22 cellular contexts compared by ENCODE assay signal in the genomic region with DNA sequence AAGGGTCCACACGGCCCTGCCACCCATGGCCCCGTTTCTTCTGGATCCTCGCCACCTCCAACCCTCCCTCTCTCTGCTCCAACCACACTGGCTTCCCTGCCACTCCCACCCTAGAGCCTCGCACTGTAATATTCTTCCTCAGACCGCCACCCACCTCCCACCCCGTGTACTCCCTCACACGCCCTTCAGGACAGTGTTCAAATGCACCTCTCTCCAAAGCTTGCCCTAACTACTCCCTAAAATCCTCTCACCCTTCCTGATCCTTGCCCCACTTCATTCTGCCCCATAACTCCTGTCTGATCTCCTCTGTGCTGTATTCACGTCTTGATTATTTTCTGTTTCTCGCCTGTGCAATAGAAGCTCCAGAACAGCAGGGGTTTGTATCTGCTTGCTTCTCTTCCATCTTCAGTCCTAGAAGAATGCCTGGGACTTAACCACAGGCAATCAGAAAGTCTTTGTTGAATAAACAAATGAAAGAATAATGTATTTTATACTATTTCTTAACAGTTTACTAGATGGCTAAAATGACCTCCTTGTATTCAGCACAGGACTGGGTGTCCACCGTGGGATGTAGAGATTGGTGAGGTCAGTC. TPM values are rescaled to one million over a fixed set of nuclear protein-coding genes. Genes with fewer than 3 reads are reported as not detected.
DNase-seq lines count a peak whose midpoint lies in the region; ATAC-seq and TF ChIP-seq lines count a peak whose summit lies in the region.
"Had no signal": no experiment of that assay in that cellular context is flagged by ENCODE, and none has a peak within 500 bp of the region (broad histone marks: within the 10 kb centered on the region; RNA-seq: fewer than 3 reads in every experiment).

No MANE protein-coding gene starts in this region.

- no peak for ATAC-seq in HG03135 (IDR thresholded peaks at IDR 0.05; ENCODE audit: unreplicated experiment)
- ATAC-seq: activated CD8-positive, alpha-beta memory T cell treated with anti-CD3 and anti-CD28 coated beads, Interleukin-2, amount 10 ng/mL, durations not matched to agents 7 days and 5 days; naive thymus-derived CD4-positive, alpha-beta T cell had no signal

- DNase-seq in MCF 10A (ENCODE audit: unreplicated experiment), result no peak
- DNase-seq in breast epithelium (ENCODE audit: low spot score in 2 of 2), result no peak
- DNase-seq in brain microvascular endothelial cell, result no peak
- no peak for DNase-seq in fibroblast of the aortic adventitia (ENCODE audit: low read depth)
- no peak for DNase-seq in testis
- DNase-seq in activated naive CD4-positive, alpha-beta T cell treated with Interleukin-2 at 50 U/mL for 16 hours, result no peak
- DNase-seq in cortex of kidney (lab: John Stamatoyannopoulos, UW), result no peak
- DNase-seq: activated CD4-positive, alpha-beta T cell treated with anti-CD3 and anti-CD28 coated beads, Interleukin-2, amount 10 ng/mL, durations not matched to agents 7 days and 5 days; activated CD8-positive, alpha-beta memory T cell treated with anti-CD3 and anti-CD28 coated beads, Interleukin-2, amount 10 ng/mL, durations not matched to agents 7 days and 5 days; activated naive CD4-positive, alpha-beta T cell treated with anti-CD3 and anti-CD28 coated beads, Interleukin-2, amount 50 U/mL, for 16 hours; aorta; CD4-positive, alpha-beta memory T cell; left cardiac atrium; naive thymus-derived CD4-positive, alpha-beta T cell; NCI-H82; occipital lobe; SHP77; small intestine; T-helper 9 cell had no signal

- peak overlapping the region in 1 of 2 donors; percentile 36 for H3K27ac ChIP-seq in breast epithelium
- peak overlapping the region; percentile 80 for H3K27ac ChIP-seq in brain microvascular endothelial cell
- peak overlapping the region; percentile 53 to 67 for H3K27ac ChIP-seq in testis
- H3K27ac ChIP-seq: 22Rv1, thoracic aorta had no signal

- H3K4me3 ChIP-seq in breast epithelium (peak overlapping the region in 1 of 3 donors; percentile 3), brain microvascular endothelial cell (ENCODE audit: low read depth, low read length) (no peak overlapping the region), fibroblast of the aortic adventitia (ENCODE audit: low read depth, low read length) (peak overlapping the region; percentile 51), testis (no peak overlapping the region)
- H3K4me3 ChIP-seq: thoracic aorta had no signal

- H3K9me3 ChIP-seq in breast epithelium (no peaks in the 10 kb centered on the region), testis (no peaks in the 10 kb centered on the region)
- H3K9me3 ChIP-seq: thoracic aorta had no signal

- POLR2A ChIA-PET in MCF 10A (lab: Yijun Ruan, JAX), result interaction anchor here (1.0 kb wide), 1 partner anchor 9 kb away, joined by 3 read pairs; no protein-coding TSS in a partner anchor

- TF ChIP-seq CTCF in MCF 10A (IDR thresholded peaks at IDR 0.05; ENCODE audit: unreplicated experiment), result no peak
- no peak for TF ChIP-seq CTCF in breast epithelium (IDR thresholded peaks at IDR 0.05)
- TF ChIP-seq CTCF in brain microvascular endothelial cell (IDR thresholded peaks at IDR 0.05; ENCODE audit: low read depth, low read length, missing control alignments), result no peak
- no peak for TF ChIP-seq CTCF in fibroblast of the aortic adventitia (IDR thresholded peaks at IDR 0.05; ENCODE audit: insufficient read depth, low read length)
- no peak for TF ChIP-seq CTCF in testis (IDR thresholded peaks at IDR 0.05)

- H3K4me1 ChIP-seq in breast epithelium (no peaks in the 10 kb centered on the region), testis (peaks cover 35% of the 10 kb centered on the region)

- H3K4me3 Mint-ChIP-seq in MCF 10A (ENCODE audit: unreplicated experiment), result peak overlapping the region; percentile 41
- H3K4me3 Mint-ChIP-seq: activated CD4-positive, alpha-beta T cell treated with anti-CD3 and anti-CD28 coated beads, Interleukin-2, amount 10 ng/mL, durations not matched to agents 7 days and 5 days; activated CD8-positive, alpha-beta memory T cell treated with anti-CD3 and anti-CD28 coated beads, Interleukin-2, amount 10 ng/mL, durations not matched to agents 7 days and 5 days; CD4-positive, alpha-beta memory T cell; naive thymus-derived CD4-positive, alpha-beta T cell had no signal

- no peaks in the 10 kb centered on the region for H3K36me3 Mint-ChIP-seq in MCF 10A (ENCODE audit: insufficient read depth, unreplicated experiment)
- H3K36me3 Mint-ChIP-seq: activated CD8-positive, alpha-beta memory T cell treated with anti-CD3 and anti-CD28 coated beads, Interleukin-2, amount 10 ng/mL, durations not matched to agents 7 days and 5 days; CD4-positive, alpha-beta memory T cell; naive thymus-derived CD4-positive, alpha-beta T cell had no signal

- no TSS peak for BruUV-seq in MCF 10A (replicated peaks; lab: Mats Ljungman, UMichigan)

- peaks cover 13% of the 10 kb centered on the region for H3K4me1 Mint-ChIP-seq in MCF 10A (ENCODE audit: insufficient read depth, unreplicated experiment)
- H3K4me1 Mint-ChIP-seq: activated CD8-positive, alpha-beta memory T cell treated with anti-CD3 and anti-CD28 coated beads, Interleukin-2, amount 10 ng/mL, durations not matched to agents 7 days and 5 days had no signal

- intact Hi-C loops in MCF 10A (cut with micrococcal nuclease), result no loop called here
- intact Hi-C loops in breast epithelium (cut with DNase I; ENCODE audit: low total_unique reads), result no loop called here
- intact Hi-C loops in testis (cut with DNase I; ENCODE audit: low total_unique reads), result no loop called here

- no peak overlapping the region for H3K27ac Mint-ChIP-seq in MCF 10A (ENCODE audit: low read depth, unreplicated experiment)
- H3K27ac Mint-ChIP-seq: activated CD4-positive, alpha-beta T cell treated with anti-CD3 and anti-CD28 coated beads, Interleukin-2, amount 10 ng/mL, durations not matched to agents 7 days and 5 days; activated CD8-positive, alpha-beta memory T cell treated with anti-CD3 and anti-CD28 coated beads, Interleukin-2, amount 10 ng/mL, durations not matched to agents 7 days and 5 days; CD4-positive, alpha-beta memory T cell had no signal

- TF ChIP-seq POLR2A in breast epithelium (IDR thresholded peaks at IDR 0.05) (no peak), testis (IDR thresholded peaks at IDR 0.05) (no peak)

- in situ Hi-C loops in brain microvascular endothelial cell (cut with HindIII; ENCODE audit: low pct_ligation_motif_present, low sequenced_read_pairs), result no loop called here

- 56 to 64% methylated on average over 10 of the region's 10 CpGs for WGBS in testis, 2 donors

- H3K27me3 ChIP-seq in breast epithelium (no peaks in the 10 kb centered on the region), brain microvascular endothelial cell (replicated peaks) (no peaks in the 10 kb centered on the region), testis (no peaks in the 10 kb centered on the region)

- peaks cover 14% of the 10 kb centered on the region for H3K27me3 Mint-ChIP-seq in MCF 10A (ENCODE audit: insufficient read depth, unreplicated experiment)
- H3K27me3 Mint-ChIP-seq: activated CD8-positive, alpha-beta memory T cell treated with anti-CD3 and anti-CD28 coated beads, Interleukin-2, amount 10 ng/mL, durations not matched to agents 7 days and 5 days had no signal

- H3K9me3 Mint-ChIP-seq in MCF 10A (ENCODE audit: unreplicated experiment), result no peaks in the 10 kb centered on the region
- H3K9me3 Mint-ChIP-seq: activated CD4-positive, alpha-beta T cell treated with anti-CD3 and anti-CD28 coated beads, Interleukin-2, amount 10 ng/mL, durations not matched to agents 7 days and 5 days; CD4-positive, alpha-beta memory T cell; naive thymus-derived CD4-positive, alpha-beta T cell had no signal

- CTCF ChIA-PET in MCF 10A (lab: Yijun Ruan, JAX), result interaction anchor here (0.6 to 0.8 kb wide), 2 partner anchors 11 to 17 kb away, joined by 4 read pairs; no protein-coding TSS in a partner anchor

- H3K36me3 ChIP-seq in breast epithelium, result no peaks in the 10 kb centered on the region
- H3K36me3 ChIP-seq in brain microvascular endothelial cell (replicated peaks), result no peaks in the 10 kb centered on the region
- H3K36me3 ChIP-seq in testis (ENCODE audit: low read depth, missing control alignments), result no peaks in the 10 kb centered on the region
- H3K36me3 ChIP-seq: thoracic aorta had no signal

RNA-seq across cellular contexts. Expression of a gene that starts 25.5 kb away (rescaled TPM):
- not detected in 2 replicates for total RNA-seq in MCF 10A (2022)
- 100 to 1,000 TPM in 1 of 3 donors, 10 to 100 TPM in 2; 35.4 to 178 (median 90.5) TPM for total RNA-seq in breast epithelium
- 28.0 and 37.3 TPM in 2 replicates for total RNA-seq in fibroblast of the aortic adventitia (ENCODE audit: low replicate concordance)
- total RNA-seq in testis, result 100 to 1,000 TPM; 274 to 403 TPM
- 152 TPM for polyA plus RNA-seq in testis (ENCODE audit: insufficient read depth, low read depth, low replicate concordance)

Comparison
In these comparisons a context has a peak if more than half of its experiments do, and no peak if none do; other contexts are left out.
1. RNA of a gene that starts 25.5 kb away (total RNA-seq): 274 to 403 TPM in testis, 35.4 to 178 TPM in breast epithelium and 28.0 to 37.3 TPM in fibroblast of the aortic adventitia; not detected in MCF 10A; every median in the first group is over 10 times any median in the second.